ENCODE assay signal across 27 cellular contexts in genomic region chr7:107803009-107803581, GRCh38. TPM values are rescaled to one million over a fixed set of nuclear protein-coding genes. Genes with fewer than 3 reads are reported as not detected.
"Had no signal": no experiment of that assay in that cellular context is flagged by ENCODE, and none has a peak within 500 bp of the region (broad histone marks: within the 10 kb centered on the region; RNA-seq: fewer than 3 reads in every experiment).

SLC26A3 (minus strand) TSS chr7:107803223; CDS start chr7:107794509, 8,714 bp downstream.

- H3K27ac ChIP-seq: KMS-11, SJSA1 had no signal

- H3K9me3 Mint-ChIP-seq: activated CD4-positive, alpha-beta T cell treated with anti-CD3 and anti-CD28 coated beads, Interleukin-2, amount 10 ng/mL, durations not matched to agents 24 days and 14 days; activated naive CD4-positive, alpha-beta T cell treated with anti-CD3 and anti-CD28 coated beads, Interleukin-2, amount 50 U/mL, for 24 hours; activated T-cell treated with anti-CD3 and anti-CD28 coated beads, Interleukin-2, amount 50 U/mL, for 24 hours; activated T-helper 1 cell treated with anti-CD3 and anti-CD28 coated beads, Interleukin-12 subunit alpha, Interleukin-12 subunit beta, Interleukin-2, Interleukin-4 antibody, amounts not matched to agents 30 ng/mL and 10 ng/mL and 1 ng/mL, durations not matched to agents 14 hours and 24 hours and 36 hours; T-helper 1 cell treated with Interleukin-12 subunit alpha and Interleukin-12 subunit beta and Interleukin-4 antibody, amounts not matched to agents 30 μg/mL and 1 μg/mL, for 36 hours; WTC11 had no signal

- H3K4me3 Mint-ChIP-seq: activated CD4-positive, alpha-beta T cell treated with anti-CD3 and anti-CD28 coated beads, Interleukin-2, amount 10 ng/mL, durations not matched to agents 24 days and 14 days; activated CD8-positive, alpha-beta memory T cell treated with anti-CD3 and anti-CD28 coated beads, Interleukin-2, amount 10 ng/mL, durations not matched to agents 7 days and 5 days; activated naive CD4-positive, alpha-beta T cell treated with anti-CD3 and anti-CD28 coated beads, Interleukin-2, amount 50 U/mL, for 24 hours; activated T-cell treated with anti-CD3 and anti-CD28 coated beads, Interleukin-2, amount 50 U/mL, for 24 hours; activated T-helper 1 cell treated with anti-CD3 and anti-CD28 coated beads, Interleukin-12 subunit alpha, Interleukin-12 subunit beta, Interleukin-2, Interleukin-4 antibody, amounts not matched to agents 30 ng/mL and 10 ng/mL and 1 ng/mL, durations not matched to agents 14 hours and 24 hours and 36 hours; T-helper 1 cell treated with Interleukin-12 subunit alpha and Interleukin-12 subunit beta and Interleukin-4 antibody, amounts not matched to agents 30 μg/mL and 1 μg/mL, for 36 hours; WTC11 had no signal

- DNase-seq: activated CD4-positive, alpha-beta T cell treated with anti-CD3 and anti-CD28 coated beads, Interleukin-2, amount 10 ng/mL, durations not matched to agents 24 days and 14 days; activated CD4-positive, alpha-beta T cell treated with anti-CD3 and anti-CD28 coated beads, Interleukin-2, amount 50 U/mL, for 48 hours; activated CD4-positive, CD25-positive, alpha-beta regulatory T cell treated with anti-CD3 and anti-CD28 coated beads, Interleukin-2, amount 50 U/mL, for 72 hours; activated CD8-positive, alpha-beta memory T cell treated with anti-CD3 and anti-CD28 coated beads, Interleukin-2, amount 10 ng/mL, durations not matched to agents 7 days and 5 days; activated effector memory CD4-positive, alpha-beta T cell treated with Interleukin-2 at 50 U/mL for 16 hours; activated naive CD4-positive, alpha-beta T cell; activated T-cell treated with anti-CD3 and anti-CD28 coated beads, Interleukin-2, amount 50 U/mL, for 24 hours; aorta; NCI-H1092; NCI-H1417; NCI-H1930; NCI-H2171 treated with DMSO at 0.1 percent for 48 hours; NCI-H226; NCI-H69; NK-92 treated with Interleukin-12 subunit alpha and Interleukin-12 subunit beta, amount 100 ng/mL, for 24 hours; OCI-M1; SHP77 had no signal

- H3K9me3 ChIP-seq: SJSA1 had no signal

- H3K27ac Mint-ChIP-seq: activated CD4-positive, alpha-beta T cell treated with anti-CD3 and anti-CD28 coated beads, Interleukin-2, amount 10 ng/mL, durations not matched to agents 24 days and 14 days; activated CD8-positive, alpha-beta memory T cell treated with anti-CD3 and anti-CD28 coated beads, Interleukin-2, amount 10 ng/mL, durations not matched to agents 7 days and 5 days; activated naive CD4-positive, alpha-beta T cell treated with anti-CD3 and anti-CD28 coated beads, Interleukin-2, amount 50 U/mL, for 24 hours; activated T-cell treated with anti-CD3 and anti-CD28 coated beads, Interleukin-2, amount 50 U/mL, for 24 hours; activated T-helper 1 cell treated with anti-CD3 and anti-CD28 coated beads, Interleukin-12 subunit alpha, Interleukin-12 subunit beta, Interleukin-2, Interleukin-4 antibody, amounts not matched to agents 30 ng/mL and 10 ng/mL and 1 ng/mL, durations not matched to agents 14 hours and 24 hours and 36 hours; T-helper 1 cell treated with Interleukin-12 subunit alpha and Interleukin-12 subunit beta and Interleukin-4 antibody, amounts not matched to agents 30 μg/mL and 1 μg/mL, for 36 hours; WTC11 had no signal

- H3K4me3 ChIP-seq: SJSA1 had no signal

- H3K36me3 Mint-ChIP-seq: activated CD8-positive, alpha-beta memory T cell treated with anti-CD3 and anti-CD28 coated beads, Interleukin-2, amount 10 ng/mL, durations not matched to agents 7 days and 5 days; activated naive CD4-positive, alpha-beta T cell treated with anti-CD3 and anti-CD28 coated beads, Interleukin-2, amount 50 U/mL, for 24 hours; WTC11 had no signal

- H3K4me1 Mint-ChIP-seq: activated CD4-positive, alpha-beta T cell treated with anti-CD3 and anti-CD28 coated beads, Interleukin-2, amount 10 ng/mL, durations not matched to agents 24 days and 14 days; activated CD8-positive, alpha-beta memory T cell treated with anti-CD3 and anti-CD28 coated beads, Interleukin-2, amount 10 ng/mL, durations not matched to agents 7 days and 5 days; activated naive CD4-positive, alpha-beta T cell treated with anti-CD3 and anti-CD28 coated beads, Interleukin-2, amount 50 U/mL, for 24 hours; WTC11 had no signal

- H3K27me3 Mint-ChIP-seq: activated naive CD4-positive, alpha-beta T cell treated with anti-CD3 and anti-CD28 coated beads, Interleukin-2, amount 50 U/mL, for 24 hours had no signal

- FAIRE-seq: bronchial epithelial cell, RCC 7860 had no signal

- H3K4me1 ChIP-seq: SJSA1 had no signal

- H3K36me3 ChIP-seq: SJSA1 had no signal

- ATAC-seq: activated CD8-positive, alpha-beta memory T cell treated with anti-CD3 and anti-CD28 coated beads, Interleukin-2, amount 10 ng/mL, durations not matched to agents 7 days and 5 days; WTC11 had no signal

- H3K4me2 ChIP-seq: KMS-11 had no signal

RNA-seq across cellular contexts. Expression of gene SLC26A3, which starts in this region (rescaled TPM):
- total RNA-seq: activated CD4-positive, alpha-beta T cell treated with anti-CD3 and anti-CD28 coated beads, Interleukin-2, amount 10 ng/mL, durations not matched to agents 24 days and 14 days; activated CD8-positive, alpha-beta memory T cell treated with anti-CD3 and anti-CD28 coated beads, Interleukin-2, amount 10 ng/mL, durations not matched to agents 7 days and 5 days; activated T-helper 1 cell treated with anti-CD3 and anti-CD28 coated beads, Interleukin-12 subunit alpha, Interleukin-12 subunit beta, Interleukin-2, Interleukin-4 antibody, amounts not matched to agents 30 ng/mL and 10 ng/mL and 1 ng/mL, durations not matched to agents 14 hours and 24 hours and 36 hours; aorta; bronchial epithelial cell; MCF 10A; NCI-H460; SJSA1 had no signal
